17 cellular contexts compared by ENCODE assay signal in the genomic region with DNA sequence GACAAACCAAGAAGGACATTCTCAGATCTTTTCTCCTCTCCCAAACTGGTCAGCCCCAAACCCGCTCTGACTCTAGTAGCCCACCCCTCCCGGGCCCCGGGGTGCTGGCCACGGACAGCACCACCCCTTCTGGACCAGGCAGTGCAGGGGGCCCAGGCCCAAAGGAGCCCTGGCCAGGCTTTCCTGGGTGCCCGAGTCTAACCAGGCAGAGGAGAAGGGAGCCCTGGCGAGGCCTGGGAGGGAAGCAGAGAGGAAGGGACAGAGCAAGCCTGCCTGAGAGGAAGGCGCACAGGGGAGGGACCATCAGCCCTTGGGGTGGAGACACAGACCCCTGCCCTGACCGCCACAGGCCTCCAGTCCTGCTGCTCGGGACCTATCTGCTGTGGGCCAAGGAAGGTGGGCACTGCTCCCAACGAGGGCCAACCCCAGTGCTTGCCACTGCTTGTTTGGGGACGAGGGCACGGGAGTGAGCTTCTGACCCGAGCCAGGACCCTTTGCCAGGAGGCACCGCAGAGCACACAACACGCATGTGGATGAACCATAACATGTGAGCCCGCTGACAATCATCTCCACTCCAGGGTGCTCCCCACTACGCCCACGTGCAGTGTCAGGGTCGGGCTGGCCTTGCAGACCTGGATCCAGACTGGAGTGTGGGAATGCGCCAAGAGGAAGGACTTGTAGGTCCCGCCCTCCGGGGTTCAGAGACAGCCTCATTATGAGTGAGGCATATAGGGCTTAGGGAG. TPM values are rescaled to one million over a fixed set of nuclear protein-coding genes. Genes with fewer than 3 reads are reported as not detected.
DNase-seq lines count a peak whose midpoint lies in the region; ATAC-seq and TF ChIP-seq lines count a peak whose summit lies in the region.
"Had no signal": no experiment of that assay in that cellular context is flagged by ENCODE, and none has a peak within 500 bp of the region (broad histone marks: within the 10 kb centered on the region; RNA-seq: fewer than 3 reads in every experiment).

No MANE protein-coding gene starts in this region.

- TF ChIP-seq CTCF in right atrium auricular region (IDR thresholded peaks at IDR 0.05) (no peak), glutamatergic neuron (IDR thresholded peaks at IDR 0.05; ENCODE audit: partially characterized antibody, unreplicated experiment) (no peak), ovary (IDR thresholded peaks at IDR 0.05) (no peak)

- H3K36me3 Mint-ChIP-seq in glutamatergic neuron (ENCODE audit: unreplicated experiment), result no peaks in the 10 kb centered on the region

- no peaks in the 10 kb centered on the region for H3K27me3 ChIP-seq in right cardiac atrium (ENCODE audit: control insufficient read depth, insufficient read depth)
- H3K27me3 ChIP-seq in right atrium auricular region, result no peaks in the 10 kb centered on the region
- H3K27me3 ChIP-seq in ovary, result no peaks in the 10 kb centered on the region

- peaks cover 10% of the 10 kb centered on the region for H3K27me3 Mint-ChIP-seq in glutamatergic neuron (ENCODE audit: unreplicated experiment)

- TF ChIP-seq POLR2A in ovary (IDR thresholded peaks at IDR 0.05), result no peak

- no peak overlapping the region for H3K27ac Mint-ChIP-seq in glutamatergic neuron (ENCODE audit: unreplicated experiment)

- H3K4me3 Mint-ChIP-seq in glutamatergic neuron (ENCODE audit: unreplicated experiment), result no peak overlapping the region

- no peak for TF ChIP-seq EP300 in ovary (IDR thresholded peaks at IDR 0.05)

- 73% methylated on average over 22 of the region's 22 CpGs for WGBS in right cardiac atrium
- whole genome bisulfite sequencing in ovary, 3 donors, result 36 to 46% (median 43%) methylated on average over 20 to 22 of the region's 22 CpGs

- H3K4me1 ChIP-seq in right cardiac atrium (ENCODE audit: control insufficient read depth, insufficient read depth, low read length) (no peaks in the 10 kb centered on the region), right atrium auricular region (no peaks in the 10 kb centered on the region), ovary (ENCODE audit: insufficient read depth) (peaks cover 15% of the 10 kb centered on the region)

- H3K4me3 ChIP-seq in right cardiac atrium (ENCODE audit: low read length), result no peak overlapping the region
- H3K4me3 ChIP-seq in right atrium auricular region, result no peak overlapping the region
- H3K4me3 ChIP-seq in ovary, result no peak overlapping the region

- H3K9me3 ChIP-seq in right cardiac atrium (ENCODE audit: control insufficient read depth, low read length), result no peaks in the 10 kb centered on the region
- H3K9me3 ChIP-seq in right atrium auricular region, result no peaks in the 10 kb centered on the region
- H3K9me3 ChIP-seq in ovary, result no peaks in the 10 kb centered on the region

- peaks cover 3% of the 10 kb centered on the region for H3K9me3 Mint-ChIP-seq in glutamatergic neuron (ENCODE audit: unreplicated experiment)

- intact Hi-C loops in right cardiac atrium (cut with DNase I) (no loop called here), ovary (cut with DNase I) (no loop called here)

- ATAC-seq in right cardiac atrium (no peak), HG02884 (IDR thresholded peaks at IDR 0.05; ENCODE audit: unreplicated experiment) (no peak), HG03175 (IDR thresholded peaks at IDR 0.05; ENCODE audit: unreplicated experiment) (no peak)
- ATAC-seq: SK-N-SH treated with all-trans-retinoic acid at 6 μM for 48 hours had no signal

- no peak overlapping the region for H3K27ac ChIP-seq in right cardiac atrium (ENCODE audit: low read length)
- H3K27ac ChIP-seq in right atrium auricular region, result no peak overlapping the region
- no peak overlapping the region for H3K27ac ChIP-seq in ovary

- peaks cover 5% of the 10 kb centered on the region for H3K4me1 Mint-ChIP-seq in glutamatergic neuron (ENCODE audit: low read depth, unreplicated experiment)

- DNase-seq in right cardiac atrium (peak in 2 of 3 donors; percentile 18 to 43), right atrium auricular region (ENCODE audit: low spot score) (no peak), glutamatergic neuron (peak; percentile 10), ovary (peak in 3 of 5 donors; percentile 35 to 68 (median 47)), T-helper 2 cell (no peak)
- DNase-seq: ACHN, C1 segment of cervical spinal cord, DMS79 treated with DMSO at 0.1 percent for 48 hours, KG1, NCI-H1417 treated with DMSO at 0.1 percent for 48 hours, NCI-H2029, NCI-H2171, NCI-H446 treated with DMSO at 0.1 percent for 48 hours, SIG-M5 had no signal

- no peaks in the 10 kb centered on the region for H3K36me3 ChIP-seq in right atrium auricular region
- no peaks in the 10 kb centered on the region for H3K36me3 ChIP-seq in ovary

RNA-seq across cellular contexts. Expression of gene KCNAB2, which starts 57.6 kb away (rescaled TPM):
- total RNA-seq in right cardiac atrium (10 to 100 TPM; 15.4 to 25.6 (median 19.0) TPM), right atrium auricular region (10 to 100 TPM in 1 of 2 donors, 1 to 10 TPM in 1; 9.3 to 14.3 TPM), glutamatergic neuron (ENCODE audit: unreplicated experiment) (20.4 TPM), ovary (10 to 100 TPM in 2 of 7 donors, 1 to 10 TPM in 5; 2.9 to 18.3 (median 8.0) TPM)
- polyA plus RNA-seq in right cardiac atrium (12.6 TPM), ovary (1 to 10 TPM; 5.4 to 6.3 TPM)

Comparison
In these comparisons a context has a peak if more than half of its experiments do, and no peak if none do; other contexts are left out.
1. DNase-seq: peak in right cardiac atrium (2 of 3), glutamatergic neuron (single experiment) and ovary (3 of 5); none in right atrium auricular region (single experiment) and T-helper 2 cell (0 of 5).